Comparison of ENCODE assay signal across 1 cellular context in the genomic region with DNA sequence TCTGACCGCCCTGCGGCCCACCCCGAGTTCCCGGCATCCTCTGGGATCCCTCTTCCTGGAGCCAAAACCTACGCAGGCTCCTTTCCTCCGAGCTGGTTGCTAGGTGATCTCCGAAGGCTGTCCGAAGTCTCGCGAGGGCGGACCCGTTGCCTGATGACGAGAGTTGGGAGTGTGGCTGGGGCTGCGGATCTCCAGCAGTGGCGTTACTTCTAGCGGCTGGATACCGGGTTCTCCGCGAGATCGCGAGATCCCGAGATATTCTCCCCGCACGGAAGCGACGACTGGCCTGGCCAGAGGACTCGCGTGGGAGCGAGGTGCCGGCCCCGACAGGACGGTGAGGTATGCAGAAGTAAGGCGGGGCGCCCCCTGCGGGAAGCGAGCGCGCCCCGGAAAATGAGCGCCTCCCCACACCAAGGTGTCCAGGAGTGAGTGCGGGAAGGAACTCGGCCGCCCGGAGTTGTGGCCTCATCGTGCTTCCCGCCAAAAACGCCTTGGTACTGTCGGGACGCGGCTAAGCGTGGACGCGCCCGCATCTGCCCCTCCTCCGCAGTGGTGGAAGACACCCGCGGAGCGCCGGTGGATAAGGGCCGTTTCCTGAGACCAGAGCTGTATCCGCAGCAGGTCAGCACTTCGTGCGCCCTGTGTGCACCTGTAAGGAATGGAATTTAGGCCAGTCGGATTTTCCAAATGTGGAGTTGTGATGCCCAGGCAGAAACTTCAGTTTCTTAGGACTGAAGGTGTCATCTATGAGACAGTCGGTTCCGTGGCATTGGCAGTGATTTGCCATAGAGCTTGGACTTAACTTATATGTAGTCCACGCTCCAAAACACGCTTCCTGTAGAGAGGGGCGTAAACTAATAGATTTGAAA.
TF ChIP-seq lines count a peak whose summit lies in the region.

A gene (plus strand): TSS at position 146 of the 869 bp plus-strand sequence. CDS start 1,426 bp downstream, outside the sequence.

TF ChIP-seq in HepG2, 621 proteins besides CTCF, POLR2A, EP300 and RAD21 (continued from another document and continues in another):
- TF ChIP-seq, protein P1, sequence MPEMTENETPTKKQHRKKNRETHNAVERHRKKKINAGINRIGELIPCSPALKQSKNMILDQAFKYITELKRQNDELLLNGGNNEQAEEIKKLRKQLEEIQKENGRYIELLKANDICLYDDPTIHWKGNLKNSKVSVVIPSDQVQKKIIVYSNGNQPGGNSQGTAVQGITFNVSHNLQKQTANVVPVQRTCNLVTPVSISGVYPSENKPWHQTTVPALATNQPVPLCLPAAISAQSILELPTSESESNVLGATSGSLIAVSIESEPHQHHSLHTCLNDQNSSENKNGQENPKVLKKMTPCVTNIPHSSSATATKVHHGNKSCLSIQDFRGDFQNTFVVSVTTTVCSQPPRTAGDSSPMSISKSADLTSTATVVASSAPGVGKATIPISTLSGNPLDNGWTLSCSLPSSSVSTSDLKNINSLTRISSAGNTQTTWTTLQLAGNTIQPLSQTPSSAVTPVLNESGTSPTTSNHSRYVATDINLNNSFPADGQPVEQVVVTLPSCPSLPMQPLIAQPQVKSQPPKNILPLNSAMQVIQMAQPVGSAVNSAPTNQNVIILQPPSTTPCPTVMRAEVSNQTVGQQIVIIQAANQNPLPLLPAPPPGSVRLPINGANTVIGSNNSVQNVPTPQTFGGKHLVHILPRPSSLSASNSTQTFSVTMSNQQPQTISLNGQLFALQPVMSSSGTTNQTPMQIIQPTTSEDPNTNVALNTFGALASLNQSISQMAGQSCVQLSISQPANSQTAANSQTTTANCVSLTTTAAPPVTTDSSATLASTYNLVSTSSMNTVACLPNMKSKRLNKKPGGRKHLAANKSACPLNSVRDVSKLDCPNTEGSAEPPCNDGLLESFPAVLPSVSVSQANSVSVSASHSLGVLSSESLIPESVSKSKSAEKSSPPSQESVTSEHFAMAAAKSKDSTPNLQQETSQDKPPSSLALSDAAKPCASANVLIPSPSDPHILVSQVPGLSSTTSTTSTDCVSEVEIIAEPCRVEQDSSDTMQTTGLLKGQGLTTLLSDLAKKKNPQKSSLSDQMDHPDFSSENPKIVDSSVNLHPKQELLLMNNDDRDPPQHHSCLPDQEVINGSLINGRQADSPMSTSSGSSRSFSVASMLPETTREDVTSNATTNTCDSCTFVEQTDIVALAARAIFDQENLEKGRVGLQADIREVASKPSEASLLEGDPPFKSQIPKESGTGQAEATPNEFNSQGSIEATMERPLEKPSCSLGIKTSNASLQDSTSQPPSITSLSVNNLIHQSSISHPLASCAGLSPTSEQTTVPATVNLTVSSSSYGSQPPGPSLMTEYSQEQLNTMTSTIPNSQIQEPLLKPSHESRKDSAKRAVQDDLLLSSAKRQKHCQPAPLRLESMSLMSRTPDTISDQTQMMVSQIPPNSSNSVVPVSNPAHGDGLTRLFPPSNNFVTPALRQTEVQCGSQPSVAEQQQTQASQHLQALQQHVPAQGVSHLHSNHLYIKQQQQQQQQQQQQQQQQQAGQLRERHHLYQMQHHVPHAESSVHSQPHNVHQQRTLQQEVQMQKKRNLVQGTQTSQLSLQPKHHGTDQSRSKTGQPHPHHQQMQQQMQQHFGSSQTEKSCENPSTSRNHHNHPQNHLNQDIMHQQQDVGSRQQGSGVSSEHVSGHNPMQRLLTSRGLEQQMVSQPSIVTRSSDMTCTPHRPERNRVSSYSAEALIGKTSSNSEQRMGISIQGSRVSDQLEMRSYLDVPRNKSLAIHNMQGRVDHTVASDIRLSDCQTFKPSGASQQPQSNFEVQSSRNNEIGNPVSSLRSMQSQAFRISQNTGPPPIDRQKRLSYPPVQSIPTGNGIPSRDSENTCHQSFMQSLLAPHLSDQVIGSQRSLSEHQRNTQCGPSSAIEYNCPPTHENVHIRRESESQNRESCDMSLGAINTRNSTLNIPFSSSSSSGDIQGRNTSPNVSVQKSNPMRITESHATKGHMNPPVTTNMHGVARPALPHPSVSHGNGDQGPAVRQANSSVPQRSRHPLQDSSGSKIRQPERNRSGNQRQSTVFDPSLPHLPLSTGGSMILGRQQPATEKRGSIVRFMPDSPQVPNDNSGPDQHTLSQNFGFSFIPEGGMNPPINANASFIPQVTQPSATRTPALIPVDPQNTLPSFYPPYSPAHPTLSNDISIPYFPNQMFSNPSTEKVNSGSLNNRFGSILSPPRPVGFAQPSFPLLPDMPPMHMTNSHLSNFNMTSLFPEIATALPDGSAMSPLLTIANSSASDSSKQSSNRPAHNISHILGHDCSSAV (CRISPR knock-in tag; IDR thresholded peaks at IDR 0.05; ENCODE audit: borderline replicate concordance), result 0 out of 2 replicates have a peak, but pooled peaks have one; percentile 47
- TF ChIP-seq ZFP82 (CRISPR knock-in tag; IDR thresholded peaks at IDR 0.05; ENCODE audit: borderline replicate concordance) (0 out of 2 replicates have a peak, but pooled peaks have one; percentile 9), POLR2G (IDR thresholded peaks at IDR 0.05; ENCODE audit: low read depth, low read length) (peak; percentile 90), ZNF253 (CRISPR knock-in tag; IDR thresholded peaks at IDR 0.05; ENCODE audit: borderline replicate concordance) (0 out of 2 replicates have a peak, but pooled peaks have one; percentile 37), ZNF230 (CRISPR knock-in tag; IDR thresholded peaks at IDR 0.05) (peak; percentile 86; the same call in 1 of the 2 replicates), ZNF446 (CRISPR knock-in tag; IDR thresholded peaks at IDR 0.05) (no peak), ZBTB20 (CRISPR knock-in tag; IDR thresholded peaks at IDR 0.05; ENCODE audit: borderline replicate concordance, low read depth) (no peak; the same call in 1 of the 2 replicates), ZKSCAN1 (IDR thresholded peaks at IDR 0.05; ENCODE audit: low read length) (no peak), JUNB (CRISPR knock-in tag; IDR thresholded peaks at IDR 0.05; ENCODE audit: borderline replicate concordance) (no peak), CBX1 (IDR thresholded peaks at IDR 0.05; ENCODE audit: low read depth) (no peak), KDM3A (CRISPR knock-in tag; IDR thresholded peaks at IDR 0.05; ENCODE audit: low read depth) (peak; percentile 79), FIP1L1 (IDR thresholded peaks at IDR 0.05; ENCODE audit: borderline replicate concordance, insufficient read depth, low read depth, low read length) (peak; percentile 69; the same call in 1 of the 2 replicates), ZNF441 (CRISPR knock-in tag; IDR thresholded peaks at IDR 0.05; ENCODE audit: borderline replicate concordance) (no peak; the same call in 1 of the 2 replicates), TCF7L2 (IDR thresholded peaks at IDR 0.05; ENCODE audit: low read depth, low read length) (no peak), PAWR (CRISPR knock-in tag; IDR thresholded peaks at IDR 0.05; ENCODE audit: borderline replicate concordance) (0 out of 2 replicates have a peak, but pooled peaks have one; percentile 85), HDAC1 (CRISPR knock-in tag; IDR thresholded peaks at IDR 0.05) (peak; percentile 61), REPIN1 (CRISPR knock-in tag; IDR thresholded peaks at IDR 0.05; ENCODE audit: borderline replicate concordance, low read depth) (peak; percentile 55; the same call in 1 of the 2 replicates), HOXD1 (CRISPR knock-in tag; IDR thresholded peaks at IDR 0.05) (no peak), HNF4A (CRISPR knock-in tag; IDR thresholded peaks at IDR 0.05) (no peak; the same call in 1 of the 2 replicates), ZNF782 (CRISPR knock-in tag; IDR thresholded peaks at IDR 0.05; ENCODE audit: borderline replicate concordance) (peak; percentile 90; the same call in 1 of the 2 replicates), ZBTB3 (CRISPR knock-in tag; IDR thresholded peaks at IDR 0.05; ENCODE audit: borderline replicate concordance, low read depth) (peak; percentile 84), ZNF563 (CRISPR knock-in tag; IDR thresholded peaks at IDR 0.05) (no peak), GZF1 (CRISPR knock-in tag; IDR thresholded peaks at IDR 0.05) (no peak; the same call in 1 of the 2 replicates)
- TF ChIP-seq, protein P2, sequence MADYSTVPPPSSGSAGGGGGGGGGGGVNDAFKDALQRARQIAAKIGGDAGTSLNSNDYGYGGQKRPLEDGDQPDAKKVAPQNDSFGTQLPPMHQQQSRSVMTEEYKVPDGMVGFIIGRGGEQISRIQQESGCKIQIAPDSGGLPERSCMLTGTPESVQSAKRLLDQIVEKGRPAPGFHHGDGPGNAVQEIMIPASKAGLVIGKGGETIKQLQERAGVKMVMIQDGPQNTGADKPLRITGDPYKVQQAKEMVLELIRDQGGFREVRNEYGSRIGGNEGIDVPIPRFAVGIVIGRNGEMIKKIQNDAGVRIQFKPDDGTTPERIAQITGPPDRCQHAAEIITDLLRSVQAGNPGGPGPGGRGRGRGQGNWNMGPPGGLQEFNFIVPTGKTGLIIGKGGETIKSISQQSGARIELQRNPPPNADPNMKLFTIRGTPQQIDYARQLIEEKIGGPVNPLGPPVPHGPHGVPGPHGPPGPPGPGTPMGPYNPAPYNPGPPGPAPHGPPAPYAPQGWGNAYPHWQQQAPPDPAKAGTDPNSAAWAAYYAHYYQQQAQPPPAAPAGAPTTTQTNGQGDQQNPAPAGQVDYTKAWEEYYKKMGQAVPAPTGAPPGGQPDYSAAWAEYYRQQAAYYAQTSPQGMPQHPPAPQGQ (CRISPR knock-in tag; IDR thresholded peaks at IDR 0.05; ENCODE audit: borderline replicate concordance), result no peak
- TF ChIP-seq, protein P3, sequence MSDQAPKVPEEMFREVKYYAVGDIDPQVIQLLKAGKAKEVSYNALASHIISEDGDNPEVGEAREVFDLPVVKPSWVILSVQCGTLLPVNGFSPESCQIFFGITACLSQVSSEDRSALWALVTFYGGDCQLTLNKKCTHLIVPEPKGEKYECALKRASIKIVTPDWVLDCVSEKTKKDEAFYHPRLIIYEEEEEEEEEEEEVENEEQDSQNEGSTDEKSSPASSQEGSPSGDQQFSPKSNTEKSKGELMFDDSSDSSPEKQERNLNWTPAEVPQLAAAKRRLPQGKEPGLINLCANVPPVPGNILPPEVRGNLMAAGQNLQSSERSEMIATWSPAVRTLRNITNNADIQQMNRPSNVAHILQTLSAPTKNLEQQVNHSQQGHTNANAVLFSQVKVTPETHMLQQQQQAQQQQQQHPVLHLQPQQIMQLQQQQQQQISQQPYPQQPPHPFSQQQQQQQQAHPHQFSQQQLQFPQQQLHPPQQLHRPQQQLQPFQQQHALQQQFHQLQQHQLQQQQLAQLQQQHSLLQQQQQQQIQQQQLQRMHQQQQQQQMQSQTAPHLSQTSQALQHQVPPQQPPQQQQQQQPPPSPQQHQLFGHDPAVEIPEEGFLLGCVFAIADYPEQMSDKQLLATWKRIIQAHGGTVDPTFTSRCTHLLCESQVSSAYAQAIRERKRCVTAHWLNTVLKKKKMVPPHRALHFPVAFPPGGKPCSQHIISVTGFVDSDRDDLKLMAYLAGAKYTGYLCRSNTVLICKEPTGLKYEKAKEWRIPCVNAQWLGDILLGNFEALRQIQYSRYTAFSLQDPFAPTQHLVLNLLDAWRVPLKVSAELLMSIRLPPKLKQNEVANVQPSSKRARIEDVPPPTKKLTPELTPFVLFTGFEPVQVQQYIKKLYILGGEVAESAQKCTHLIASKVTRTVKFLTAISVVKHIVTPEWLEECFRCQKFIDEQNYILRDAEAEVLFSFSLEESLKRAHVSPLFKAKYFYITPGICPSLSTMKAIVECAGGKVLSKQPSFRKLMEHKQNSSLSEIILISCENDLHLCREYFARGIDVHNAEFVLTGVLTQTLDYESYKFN (CRISPR knock-in tag; conservative IDR thresholded peaks at IDR 0.05), result peak; percentile 70
- TF ChIP-seq, protein P4, sequence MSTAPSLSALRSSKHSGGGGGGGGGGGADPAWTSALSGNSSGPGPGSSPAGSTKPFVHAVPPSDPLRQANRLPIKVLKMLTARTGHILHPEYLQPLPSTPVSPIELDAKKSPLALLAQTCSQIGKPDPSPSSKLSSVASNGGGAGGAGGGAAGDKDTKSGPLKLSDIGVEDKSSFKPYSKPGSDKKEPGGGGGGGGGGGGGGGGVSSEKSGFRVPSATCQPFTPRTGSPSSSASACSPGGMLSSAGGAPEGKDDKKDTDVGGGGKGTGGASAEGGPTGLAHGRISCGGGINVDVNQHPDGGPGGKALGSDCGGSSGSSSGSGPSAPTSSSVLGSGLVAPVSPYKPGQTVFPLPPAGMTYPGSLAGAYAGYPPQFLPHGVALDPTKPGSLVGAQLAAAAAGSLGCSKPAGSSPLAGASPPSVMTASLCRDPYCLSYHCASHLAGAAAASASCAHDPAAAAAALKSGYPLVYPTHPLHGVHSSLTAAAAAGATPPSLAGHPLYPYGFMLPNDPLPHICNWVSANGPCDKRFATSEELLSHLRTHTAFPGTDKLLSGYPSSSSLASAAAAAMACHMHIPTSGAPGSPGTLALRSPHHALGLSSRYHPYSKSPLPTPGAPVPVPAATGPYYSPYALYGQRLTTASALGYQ (CRISPR knock-in tag; IDR thresholded peaks at IDR 0.05), result no peak; the same call in 1 of the 2 replicates
- TF ChIP-seq, protein P5, sequence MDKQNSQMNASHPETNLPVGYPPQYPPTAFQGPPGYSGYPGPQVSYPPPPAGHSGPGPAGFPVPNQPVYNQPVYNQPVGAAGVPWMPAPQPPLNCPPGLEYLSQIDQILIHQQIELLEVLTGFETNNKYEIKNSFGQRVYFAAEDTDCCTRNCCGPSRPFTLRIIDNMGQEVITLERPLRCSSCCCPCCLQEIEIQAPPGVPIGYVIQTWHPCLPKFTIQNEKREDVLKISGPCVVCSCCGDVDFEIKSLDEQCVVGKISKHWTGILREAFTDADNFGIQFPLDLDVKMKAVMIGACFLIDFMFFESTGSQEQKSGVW (CRISPR knock-in tag; IDR thresholded peaks at IDR 0.05; ENCODE audit: borderline replicate concordance), result no peak
- TF ChIP-seq, protein P6, sequence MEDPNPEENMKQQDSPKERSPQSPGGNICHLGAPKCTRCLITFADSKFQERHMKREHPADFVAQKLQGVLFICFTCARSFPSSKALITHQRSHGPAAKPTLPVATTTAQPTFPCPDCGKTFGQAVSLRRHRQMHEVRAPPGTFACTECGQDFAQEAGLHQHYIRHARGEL (CRISPR knock-in tag; IDR thresholded peaks at IDR 0.05), result no peak
- TF ChIP-seq, protein P7, sequence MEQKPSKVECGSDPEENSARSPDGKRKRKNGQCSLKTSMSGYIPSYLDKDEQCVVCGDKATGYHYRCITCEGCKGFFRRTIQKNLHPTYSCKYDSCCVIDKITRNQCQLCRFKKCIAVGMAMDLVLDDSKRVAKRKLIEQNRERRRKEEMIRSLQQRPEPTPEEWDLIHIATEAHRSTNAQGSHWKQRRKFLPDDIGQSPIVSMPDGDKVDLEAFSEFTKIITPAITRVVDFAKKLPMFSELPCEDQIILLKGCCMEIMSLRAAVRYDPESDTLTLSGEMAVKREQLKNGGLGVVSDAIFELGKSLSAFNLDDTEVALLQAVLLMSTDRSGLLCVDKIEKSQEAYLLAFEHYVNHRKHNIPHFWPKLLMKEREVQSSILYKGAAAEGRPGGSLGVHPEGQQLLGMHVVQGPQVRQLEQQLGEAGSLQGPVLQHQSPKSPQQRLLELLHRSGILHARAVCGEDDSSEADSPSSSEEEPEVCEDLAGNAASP (CRISPR knock-in tag; IDR thresholded peaks at IDR 0.05; ENCODE audit: borderline replicate concordance), result no peak
